8 cellular contexts compared by ENCODE assay signal in genomic region chr10:7984325-7984724, GRCh38.
"Had no signal": no experiment of that assay in that cellular context is flagged by ENCODE, and none has a peak within 500 bp of the region (broad histone marks: within the 10 kb centered on the region; RNA-seq: fewer than 3 reads in every experiment).

No MANE protein-coding gene starts in this region.

- DNase-seq: GM23248, GOT3, H7, IMR-90, KG1 had no signal

- H3K27ac ChIP-seq: GM23248 had no signal

- ATAC-seq: HCT116, K562 had no signal

- H3K9me3 ChIP-seq: HAP-1 had no signal
